Comparison of ENCODE assay signal across 18 cellular contexts in the genomic region with DNA sequence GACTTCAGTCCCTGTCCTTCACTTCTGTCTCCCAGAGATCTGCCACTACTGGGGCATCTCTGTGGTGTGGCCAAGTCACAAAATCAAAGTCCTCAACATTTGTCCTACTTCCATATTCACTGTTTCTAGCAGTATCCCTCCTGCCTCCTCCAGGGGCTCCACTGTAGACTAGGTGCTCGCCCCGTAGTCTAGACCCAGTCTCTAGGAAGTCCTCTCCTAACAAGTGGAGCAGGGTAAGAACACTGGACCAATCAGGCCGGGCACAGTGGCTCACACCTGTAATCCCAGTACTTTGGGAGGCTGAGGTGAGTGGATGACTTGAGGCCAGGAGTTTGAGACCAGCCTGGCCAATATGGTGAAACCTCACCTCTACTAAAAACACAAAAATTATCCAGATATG. TPM values are rescaled to one million over a fixed set of nuclear protein-coding genes. Genes with fewer than 3 reads are reported as not detected.
DNase-seq lines count a peak whose midpoint lies in the region; ATAC-seq, FAIRE-seq and TF ChIP-seq lines count a peak whose summit lies in the region.
"Had no signal": no experiment of that assay in that cellular context is flagged by ENCODE, and none has a peak within 500 bp of the region (broad histone marks: within the 10 kb centered on the region; RNA-seq: fewer than 3 reads in every experiment).

No MANE protein-coding gene starts in this region.

- H3K79me2 ChIP-seq in H9 (ENCODE audit: insufficient read depth, low read length): no peaks in the 10 kb centered on the region
- no peaks in the 10 kb centered on the region for H3K79me2 ChIP-seq in K562 (ENCODE audit: control insufficient read depth, insufficient read depth, low read length)

- no peak for DNase-seq in H9
- no peak for DNase-seq in K562 (ENCODE audit: extremely low read depth in 1 of 4, low spot score in 3 of 4)
- DNase-seq in neural crest cell (ENCODE audit: low read depth, low spot score): no peak
- no peak for DNase-seq in stimulated activated effector memory CD8-positive, alpha-beta T cell treated with anti-CD3 and anti-CD28 coated beads, Interleukin-12 subunit alpha, Interleukin-12 subunit beta, amount 100 ng/mL, for 72 hours (ENCODE audit: low spot score in 2 of 2)
- DNase-seq in cortex of kidney (lab: John Stamatoyannopoulos, UW): no peak
- DNase-seq in hippocampal formation (lab: John Stamatoyannopoulos, UW): no peak
- DNase-seq: 8988T; Calu3; CD4-positive, alpha-beta memory T cell; DMS79 treated with DMSO at 0.1 percent for 48 hours; GF-D8; GOT3 had no signal

- H3K4me1 ChIP-seq in H9 (ENCODE audit: insufficient read depth, low read length) (no peaks in the 10 kb centered on the region; the same call in 1 of the 2 replicates), K562 (replicated peaks in 1 of 2; ENCODE audit: control insufficient read depth in 2 of 2, insufficient read depth in 2 of 2, low read length in 2 of 2) (no peaks in the 10 kb centered on the region; a peak in 1 of 5 replicates)
- H3K4me1 ChIP-seq: BLaER1, HAP-1 had no signal

- H3K36me3 ChIP-seq in K562 (ENCODE audit: control insufficient read depth, insufficient read depth, low read length): no peaks in the 10 kb centered on the region
- H3K36me3 ChIP-seq: BLaER1, HAP-1 had no signal

- H3K27me3 Mint-ChIP-seq in H9 (ENCODE audit: low read depth) (no peaks in the 10 kb centered on the region), neural crest cell (ENCODE audit: low read depth) (no peaks in the 10 kb centered on the region)

- H3K79me1 ChIP-seq in H9 (ENCODE audit: insufficient read depth, low read depth, low read length, poor library complexity, severe bottlenecking): no peaks in the 10 kb centered on the region

- no peak overlapping the region for H2BK15ac ChIP-seq in H9 (ENCODE audit: low read depth, low read length)

- no peak overlapping the region for H2AFZ ChIP-seq in H9 (ENCODE audit: low read length)
- H2AFZ ChIP-seq in K562 (ENCODE audit: low read depth, low read length): no peak overlapping the region

- H3K9me1 ChIP-seq in K562 (ENCODE audit: control insufficient read depth, insufficient read depth, low read length): no peaks in the 10 kb centered on the region

- H2BK12ac ChIP-seq in H9 (ENCODE audit: insufficient read length, low read depth, low read length): no peak overlapping the region

- BruUV-seq in K562 (replicated peaks; lab: Mats Ljungman, UMichigan): no TSS peak

- no peak overlapping the region for H4K8ac ChIP-seq in H9 (replicated peaks; ENCODE audit: insufficient read length, low read depth, low read length)

- no peaks in the 10 kb centered on the region for H4K20me1 ChIP-seq in H9 (ENCODE audit: control insufficient read depth, insufficient read depth, insufficient read length)
- H4K20me1 ChIP-seq in K562 (replicated peaks; ENCODE audit: control insufficient read depth, insufficient read depth, low read length): no peaks in the 10 kb centered on the region
- H4K20me1 ChIP-seq: BLaER1 had no signal

- no peak for TF ChIP-seq POLR2A in K562 (conservative IDR thresholded peaks at IDR 0.05)

- TF ChIP-seq EP300 in K562 (IDR thresholded peaks at IDR 0.05; ENCODE audit: low read length): no peak

- H3K4me3 Mint-ChIP-seq in H9 (no peak overlapping the region), neural crest cell (no peak overlapping the region)
- no peak overlapping the region for H3K4me3 Mint-ChIP-seq in stimulated activated effector memory CD8-positive, alpha-beta T cell treated with anti-CD3 and anti-CD28 coated beads, Interleukin-12 subunit alpha, Interleukin-12 subunit beta, amount 100 ng/mL, for 72 hours
- H3K4me3 Mint-ChIP-seq: CD14-positive monocyte; CD4-positive, alpha-beta memory T cell; IgD-negative memory B cell had no signal

- H3K4ac ChIP-seq in H9 (ENCODE audit: low read depth, low read length): no peak overlapping the region

- no peaks in the 10 kb centered on the region for H3K23me2 ChIP-seq in H9 (ENCODE audit: insufficient read length, low read depth, low read length, poor library complexity, severe bottlenecking)

- H3K56ac ChIP-seq in H9 (ENCODE audit: insufficient read length, low read depth, low read length): no peak overlapping the region

- no peak overlapping the region for H3K14ac ChIP-seq in H9 (ENCODE audit: insufficient read depth, low read length)

- no peak overlapping the region for H2AK5ac ChIP-seq in H9 (ENCODE audit: insufficient read length, low read length)

- H3K27ac ChIP-seq in H9 (ENCODE audit: insufficient read length, low read depth, low read length) (no peak overlapping the region), K562 (ENCODE audit: extremely low read depth, low read depth, low read length) (no peak overlapping the region)
- H3K27ac ChIP-seq: BLaER1 had no signal

- no peak overlapping the region for H2BK5ac ChIP-seq in H9 (ENCODE audit: insufficient read length, low read length)

- TF ChIP-seq CTCF in H9 (conservative IDR thresholded peaks at IDR 0.05) (0 out of 3 replicates have a peak, but pooled peaks have one; percentile 12), K562 (IDR thresholded peaks at IDR 0.05 in 2 of 3, conservative IDR thresholded peaks at IDR 0.05 in 1 of 3; ENCODE audit: insufficient read depth in 2 of 3, low read depth in 1 of 3, low read length in 3 of 3) (no peak), neural crest cell (conservative IDR thresholded peaks at IDR 0.05) (no peak)

- H3K9me3 Mint-ChIP-seq in H9: no peaks in the 10 kb centered on the region; a peak in 1 of 5 replicates
- H3K9me3 Mint-ChIP-seq in neural crest cell: peaks cover 2% of the 10 kb centered on the region
- no peaks in the 10 kb centered on the region for H3K9me3 Mint-ChIP-seq in stimulated activated effector memory CD8-positive, alpha-beta T cell treated with anti-CD3 and anti-CD28 coated beads, Interleukin-12 subunit alpha, Interleukin-12 subunit beta, amount 100 ng/mL, for 72 hours
- H3K9me3 Mint-ChIP-seq: CD4-positive, alpha-beta memory T cell; IgD-negative memory B cell had no signal

- no peak overlapping the region for H3K9ac ChIP-seq in H9 (ENCODE audit: extremely low read depth, insufficient read length, low read length)
- no peak overlapping the region for H3K9ac ChIP-seq in K562 (ENCODE audit: insufficient read depth in 1 of 2, low read depth in 2 of 2, low read length in 2 of 2)
- H3K9ac ChIP-seq: BLaER1 had no signal

- CTCF ChIA-PET in K562 (lab: Yijun Ruan, JAX; ENCODE audit: low intra/inter-chr PET ratio): no interaction called here

- no peaks in the 10 kb centered on the region for H3K27me3 ChIP-seq in H9 (ENCODE audit: insufficient read depth, low read length)
- H3K27me3 ChIP-seq in K562 (ENCODE audit: control insufficient read depth in 2 of 2, insufficient read depth in 2 of 2, low read length in 2 of 2): peaks cover 13 to 25% of the 10 kb centered on the region in 2 experiments
- H3K27me3 ChIP-seq: BLaER1 had no signal

- H3T11ph ChIP-seq in H9 (ENCODE audit: low read length): no peak overlapping the region

- TF ChIP-seq RAD21 in K562 (CRISPR knock-in tag; conservative IDR thresholded peaks at IDR 0.05 in 1 of 2, IDR thresholded peaks at IDR 0.05 in 1 of 2): no peak

- H3K36me3 Mint-ChIP-seq in H9 (ENCODE audit: insufficient read depth in 1 of 3, low read depth in 3 of 3): no peaks in the 10 kb centered on the region
- no peaks in the 10 kb centered on the region for H3K36me3 Mint-ChIP-seq in neural crest cell (ENCODE audit: low read depth)
- H3K36me3 Mint-ChIP-seq in stimulated activated effector memory CD8-positive, alpha-beta T cell treated with anti-CD3 and anti-CD28 coated beads, Interleukin-12 subunit alpha, Interleukin-12 subunit beta, amount 100 ng/mL, for 72 hours: no peaks in the 10 kb centered on the region
- H3K36me3 Mint-ChIP-seq: CD14-positive monocyte; CD4-positive, alpha-beta memory T cell had no signal

- POLR2A ChIA-PET in K562 (lab: Yijun Ruan, JAX): no interaction called here

- WGBS in H9 (ENCODE audit: extremely low coverage, insufficient read length, low lambda C conversion rate): no CpG with 5 or more reads among the region's 3 CpGs
- WGBS in K562 (ENCODE audit: insufficient coverage, low coverage, missing lambda C conversion rate): 5% methylated on average over 3 of the region's 3 CpGs

- H3K23ac ChIP-seq in H9 (ENCODE audit: insufficient read length, low read depth, low read length): no peak overlapping the region

- no peak overlapping the region for H3K4me3 ChIP-seq in K562
- H3K4me3 ChIP-seq: BLaER1, HAP-1 had no signal

- no peaks in the 10 kb centered on the region for H3K9me3 ChIP-seq in H9 (ENCODE audit: control insufficient read depth, low read depth, low read length)
- no peaks in the 10 kb centered on the region for H3K9me3 ChIP-seq in K562 (replicated peaks; ENCODE audit: control insufficient read depth, insufficient read depth, low read depth, low read length)
- H3K9me3 ChIP-seq: BLaER1, HAP-1 had no signal

- no peak overlapping the region for H2BK120ac ChIP-seq in H9 (ENCODE audit: low read depth, low read length, poor library complexity, severe bottlenecking)

- no peak for FAIRE-seq in K562 (lab: Jason Lieb, UNC)
- FAIRE-seq: HTR-8/SVneo had no signal

- in situ Hi-C loops in K562 (cut with MboI): no loop called here

- no peak overlapping the region for H3K4me2 ChIP-seq in H9 (ENCODE audit: insufficient read depth, insufficient read length, low read length)
- no peak overlapping the region for H3K4me2 ChIP-seq in K562 (ENCODE audit: insufficient read depth, low read length)
- H3K4me2 ChIP-seq: BLaER1 had no signal

- intact Hi-C loops in K562 (cut with micrococcal nuclease): no loop called here

- ATAC-seq in K562 (peak; percentile 58), HG03439 (IDR thresholded peaks at IDR 0.05; ENCODE audit: unreplicated experiment) (no peak)
- peak; percentile 45 for ATAC-seq in stimulated activated effector memory CD8-positive, alpha-beta T cell treated with anti-CD3 and anti-CD28 coated beads, Interleukin-12 subunit alpha, Interleukin-12 subunit beta, amount 100 ng/mL, for 72 hours

- H3K4me1 Mint-ChIP-seq in H9 (peaks cover 7 to 10% of the 10 kb centered on the region in 2 experiments), neural crest cell (peaks cover under 1% of the 10 kb centered on the region)
- H3K4me1 Mint-ChIP-seq in stimulated activated effector memory CD8-positive, alpha-beta T cell treated with anti-CD3 and anti-CD28 coated beads, Interleukin-12 subunit alpha, Interleukin-12 subunit beta, amount 100 ng/mL, for 72 hours: no peaks in the 10 kb centered on the region
- H3K4me1 Mint-ChIP-seq: CD14-positive monocyte; CD4-positive, alpha-beta memory T cell; IgD-negative memory B cell had no signal

- H3K18ac ChIP-seq in H9 (ENCODE audit: insufficient read length, low read depth, low read length): no peak overlapping the region

- H3K27ac Mint-ChIP-seq in H9: no peak overlapping the region
- H3K27ac Mint-ChIP-seq in neural crest cell (ENCODE audit: unreplicated experiment): peak overlapping the region; percentile 35
- H3K27ac Mint-ChIP-seq in stimulated activated effector memory CD8-positive, alpha-beta T cell treated with anti-CD3 and anti-CD28 coated beads, Interleukin-12 subunit alpha, Interleukin-12 subunit beta, amount 100 ng/mL, for 72 hours: no peak overlapping the region
- H3K27ac Mint-ChIP-seq: CD14-positive monocyte; CD4-positive, alpha-beta memory T cell had no signal

- no peak overlapping the region for H4K91ac ChIP-seq in H9 (ENCODE audit: insufficient read length, low read depth, low read length)

- no peak overlapping the region for H2BK20ac ChIP-seq in H9 (ENCODE audit: low read depth, low read length, poor library complexity, severe bottlenecking)

- H4K5ac ChIP-seq in H9 (ENCODE audit: insufficient read length, low read depth, low read length): no peak overlapping the region

RNA-seq across cellular contexts. Expression of gene SKIDA1, which starts 57.4 kb away (rescaled TPM):
- total RNA-seq in H9 (2021) (5.4 and 5.9 TPM in 2 replicates), K562 (2014; rRNA removed) (0.09 and 0.24 TPM in 2 replicates), K562 (2014; rRNA removed; fragmentation: Illumina TruSeq; extraction: Trizol) (0.18 and 0.45 TPM in 2 replicates), K562 (2015; rRNA removed; fragmentation: Illumina TruSeq; extraction: Trizol) (0.36 and 0.49 TPM in 2 replicates), K562 (2021) (0.42 and 1.0 TPM in 2 replicates), neural crest cell (52.1 and 53.0 TPM in 2 replicates)
- 0.44 and 0.51 TPM in 2 replicates for total RNA-seq in K562 (2011; cell fraction: chromatin; rRNA removed; ENCODE audit: low replicate concordance)
- total RNA-seq in K562 (2011; cell fraction: nucleolus; rRNA removed): 0.26 and 0.50 TPM in 2 replicates
- total RNA-seq in K562 (2011; cell fraction: nucleoplasm; rRNA removed): 0.38 and 0.51 TPM in 2 replicates
- polyA plus RNA-seq in K562 (2011; rRNA removed) (0.34 and 1.1 TPM in 2 replicates), K562 (2014; fragmentation: Illumina TruSeq; extraction: Trizol) (0.35 and 0.59 TPM in 2 replicates), K562 (2014; fragmentation: Nextera tagmentation; extraction: Ambion mirVana) (under 1 TPM; 0.76 to 0.77 TPM), K562 (2014; rRNA removed) (0.05 and 1.4 TPM in 2 replicates)
- polyA plus RNA-seq in K562 (2011; cell fraction: cytosol; rRNA removed): 0.06 and 0.18 TPM in 2 replicates
- 0.47 and 1.4 TPM in 2 replicates for polyA plus RNA-seq in K562 (2011; cell fraction: nucleus; rRNA removed)
- 0.25 and 0.42 TPM in 2 replicates for polyA plus RNA-seq in K562 (2012)
- polyA minus RNA-seq in K562 (2011; rRNA and poly(A)+ RNA removed): 0.18 and 0.35 TPM in 2 replicates
- polyA minus RNA-seq in K562 (2011; cell fraction: cytosol; rRNA and poly(A)+ RNA removed): 1.1 TPM in 1 of 2 replicates, not detected in the other
- polyA minus RNA-seq in K562 (2011; cell fraction: nucleus; rRNA and poly(A)+ RNA removed): 0.22 and 0.40 TPM in 2 replicates
- polyA plus RNA-seq: IgD-negative memory B cell had no signal
